ENCODE assay signal across 27 cellular contexts in the genomic region with DNA sequence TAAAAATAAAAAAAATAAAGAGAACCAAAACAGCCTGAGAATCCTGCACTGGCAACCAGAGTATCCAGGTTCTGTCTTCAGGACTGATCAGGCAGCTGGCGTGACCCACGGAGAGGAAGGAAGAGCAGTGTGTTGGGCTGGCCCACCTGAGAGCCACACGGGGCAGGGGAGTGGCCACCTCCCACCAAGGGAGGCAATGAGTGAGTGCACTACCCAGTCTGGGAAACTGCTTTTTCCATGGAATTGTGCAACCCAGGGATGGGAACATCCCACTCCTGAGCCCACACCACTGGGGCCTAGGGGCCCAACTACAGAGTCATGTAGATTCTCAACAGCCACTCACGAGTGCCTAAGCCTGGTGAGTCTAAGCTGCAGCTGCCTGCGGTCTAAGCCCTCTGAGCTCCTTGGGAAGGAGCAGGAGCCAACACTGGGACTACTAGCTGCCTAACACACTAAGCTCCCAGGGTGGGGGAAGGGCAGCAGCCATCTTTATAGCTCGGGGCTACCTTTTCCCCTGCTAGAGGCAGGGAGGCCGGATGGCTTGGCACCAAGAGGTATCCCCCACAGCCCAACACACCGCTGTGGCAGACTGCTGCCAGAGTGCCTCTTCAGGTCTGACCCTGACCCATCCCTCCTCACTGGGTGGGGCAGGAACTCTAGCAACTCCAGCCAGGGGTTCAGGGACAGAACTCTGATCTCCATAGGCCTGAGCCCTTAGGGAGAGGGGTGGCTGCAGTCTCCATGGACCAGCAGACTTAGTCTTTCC.
"Had no signal": no experiment of that assay in that cellular context is flagged by ENCODE, and none has a peak within 500 bp of the region (broad histone marks: within the 10 kb centered on the region; RNA-seq: fewer than 3 reads in every experiment).

No MANE protein-coding gene starts in this region.

- DNase-seq: colonic mucosa; dermis blood vessel endothelial cell; effector memory CD4-positive, alpha-beta T cell; foreskin keratinocyte; heart left ventricle; left cardiac atrium; mammary epithelial cell; mesendoderm; midbrain; naive thymus-derived CD8-positive, alpha-beta T cell; nephron progenitor cell; nucleus accumbens; spleen; stimulated activated CD4-positive, alpha-beta T cell treated with anti-CD3 and anti-CD28 coated beads, Interleukin-4, amount 100 ng/mL, for 4 hours; stimulated activated naive CD8-positive, alpha-beta T cell treated with anti-CD3 and anti-CD28 coated beads, Interleukin-15, Interleukin-2, amounts not matched to agents 100 U/mL and 50 U/mL, for 24 hours; substantia nigra; testis; tibial artery had no signal

- H3K9me3 ChIP-seq: colonic mucosa, prostate gland, testis had no signal

- H3K4me3 ChIP-seq: colonic mucosa, esophagus muscularis mucosa, gastroesophageal sphincter, heart left ventricle, hepatocyte, left lung, prostate gland, right atrium auricular region, skin epidermis, spleen, testis, tibial artery had no signal

- H3K36me3 ChIP-seq: colonic mucosa, esophagus muscularis mucosa, gastroesophageal sphincter, heart left ventricle, left lung, prostate gland, right atrium auricular region, spleen, tibial artery had no signal

- H3K27me3 ChIP-seq: colonic mucosa, esophagus muscularis mucosa, foreskin keratinocyte, gastroesophageal sphincter, heart left ventricle, hepatocyte, left lung, right atrium auricular region, spleen, testis, tibial artery had no signal

- ATAC-seq: foreskin keratinocyte; gastroesophageal sphincter; heart left ventricle; left cardiac atrium; left lung; naive thymus-derived CD8-positive, alpha-beta T cell; stimulated activated memory B cell treated with anti-CD40 and anti-IgM and Interleukin-4, amounts not matched to agents 10 μg/mL and 1 μg/mL and 100 μg/mL, for 72 hours; stimulated activated naive CD8-positive, alpha-beta T cell treated with anti-CD3 and anti-CD28 coated beads, Interleukin-15, Interleukin-2, amounts not matched to agents 100 U/mL and 50 U/mL, for 24 hours had no signal

- FAIRE-seq: endothelial cell of umbilical vein had no signal

- H3K4me1 ChIP-seq: colonic mucosa, esophagus muscularis mucosa, foreskin keratinocyte, gastroesophageal sphincter, heart left ventricle, left lung, prostate gland, right atrium auricular region, spleen, testis, tibial artery had no signal

- H3K27ac ChIP-seq: colonic mucosa, esophagus muscularis mucosa, foreskin keratinocyte, gastroesophageal sphincter, heart left ventricle, hepatocyte, left lung, prostate gland, right atrium auricular region, skin epidermis, spleen, testis, tibial artery had no signal
